1 cellular context compared by ENCODE assay signal in genomic region chr19:44850641-44851109, GRCh38.
TF ChIP-seq lines count a peak whose summit lies in the region.

No MANE protein-coding gene starts in this region.

TF ChIP-seq in K562, 482 proteins besides CTCF, POLR2A, EP300 and RAD21:
- TF ChIP-seq ESRRB (CRISPR knock-in tag; IDR thresholded peaks at IDR 0.05; ENCODE audit: borderline replicate concordance), result no peak
- no peak for TF ChIP-seq NRF1 (conservative IDR thresholded peaks at IDR 0.05 in 1 of 2, IDR thresholded peaks at IDR 0.05 in 1 of 2)
- TF ChIP-seq ATF2 (CRISPR knock-in tag; IDR thresholded peaks at IDR 0.05), result no peak
- no peak for TF ChIP-seq CTCFL (IDR thresholded peaks at IDR 0.05; ENCODE audit: borderline replicate concordance, insufficient read depth, low read depth, low read length, poor library complexity, severe bottlenecking)
- no peak for TF ChIP-seq FOXA1 (IDR thresholded peaks at IDR 0.05; ENCODE audit: borderline replicate concordance)
- TF ChIP-seq ZNF143 (CRISPR knock-in tag; IDR thresholded peaks at IDR 0.05), result no peak
- no peak for TF ChIP-seq GABPB2 (CRISPR knock-in tag; conservative IDR thresholded peaks at IDR 0.05)
- 0 out of 2 replicates have a peak, but pooled peaks have one; percentile 1 for TF ChIP-seq SOX6 (IDR thresholded peaks at IDR 0.05)
- TF ChIP-seq CHD7 (IDR thresholded peaks at IDR 0.05; ENCODE audit: low read depth, low read length), result no peak
- TF ChIP-seq NBN (IDR thresholded peaks at IDR 0.05; ENCODE audit: low read depth), result no peak
- TF ChIP-seq YBX1 (IDR thresholded peaks at IDR 0.05), result no peak
- no peak for TF ChIP-seq NFXL1 (CRISPR knock-in tag; IDR thresholded peaks at IDR 0.05)
- TF ChIP-seq NCOA4 (IDR thresholded peaks at IDR 0.05; ENCODE audit: partially characterized antibody), result no peak
- no peak for TF ChIP-seq ZNF239 (CRISPR knock-in tag; IDR thresholded peaks at IDR 0.05)
- no peak for TF ChIP-seq NR2C2 (CRISPR knock-in tag; IDR thresholded peaks at IDR 0.05)
- TF ChIP-seq NR2C2 (tag; IDR thresholded peaks at IDR 0.05), result 0 out of 2 replicates have a peak, but pooled peaks have one; percentile 5
- TF ChIP-seq FOXO4 (CRISPR knock-in tag; IDR thresholded peaks at IDR 0.05), result no peak
- TF ChIP-seq POLR2AphosphoS2 (IDR thresholded peaks at IDR 0.05; ENCODE audit: low read length), result no peak
- no peak for TF ChIP-seq HCFC1 (IDR thresholded peaks at IDR 0.05; ENCODE audit: low read depth, low read length)
